26 cellular contexts compared by ENCODE assay signal in the genomic region with DNA sequence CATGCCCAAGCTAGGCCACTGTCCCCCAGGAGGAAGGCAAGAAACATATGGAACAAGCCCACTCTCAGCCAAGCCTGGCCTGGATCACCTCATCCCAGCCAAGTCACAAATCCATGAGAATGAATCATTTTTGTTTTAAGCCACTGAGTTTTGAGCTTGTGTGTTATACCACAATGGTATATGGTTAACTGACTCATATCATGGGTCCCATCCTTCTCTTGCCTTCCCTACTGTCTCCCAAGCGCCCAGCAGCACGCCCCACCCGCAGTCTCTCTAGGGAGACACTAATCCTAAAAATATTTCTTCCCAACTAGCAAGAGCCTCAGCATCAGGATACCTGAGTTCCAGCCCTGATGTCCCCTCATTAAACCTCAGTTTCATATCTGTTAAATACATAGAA.
"Had no signal": no experiment of that assay in that cellular context is flagged by ENCODE, and none has a peak within 500 bp of the region (broad histone marks: within the 10 kb centered on the region; RNA-seq: fewer than 3 reads in every experiment).

No MANE protein-coding gene starts in this region.

- ATAC-seq: activated CD4-positive, alpha-beta T cell treated with anti-CD3 and anti-CD28 coated beads for 36 hours; activated T-cell treated with anti-CD3 and anti-CD28 coated beads, Interleukin-2, amount 50 U/mL, for 4 hours; body of pancreas; gastroesophageal sphincter; heart right ventricle; left lobe of liver; lower lobe of right lung; stimulated activated naive CD8-positive, alpha-beta T cell treated with anti-CD3 and anti-CD28 coated beads, Interleukin-15, Interleukin-2, amounts not matched to agents 100 U/mL and 50 U/mL, for 24 hours; upper lobe of right lung had no signal

- H3K27ac ChIP-seq: body of pancreas, gastroesophageal sphincter, heart right ventricle, lower lobe of right lung, thyroid gland, upper lobe of right lung had no signal

- H3K9me3 ChIP-seq: body of pancreas, lower lobe of right lung, thyroid gland, upper lobe of right lung had no signal

- H3K4me1 ChIP-seq: gastroesophageal sphincter, heart right ventricle, lower lobe of right lung, upper lobe of right lung had no signal

- H3K27me3 ChIP-seq: body of pancreas, gastroesophageal sphincter, thyroid gland, upper lobe of right lung had no signal

- H3K36me3 ChIP-seq: gastroesophageal sphincter, heart right ventricle, lower lobe of right lung, thyroid gland, upper lobe of right lung had no signal

- DNase-seq: activated B cell treated with CpG ODN at 0.5 μM for 24 hours; activated CD4-positive, alpha-beta T cell treated with anti-CD3 and anti-CD28 coated beads for 36 hours; activated CD4-positive, alpha-beta T cell treated with anti-CD3 and anti-CD28 coated beads, Interleukin-2, amount 50 U/mL, for 4 hours; activated CD8-positive, alpha-beta memory T cell treated with anti-CD3 and anti-CD28 coated beads for 24 hours; activated CD8-positive, alpha-beta memory T cell treated with anti-CD3 and anti-CD28 coated beads, Interleukin-2, amount 50 U/mL, for 4 hours; activated naive CD4-positive, alpha-beta T cell treated with anti-CD3 and anti-CD28 coated beads for 36 hours; activated naive CD8-positive, alpha-beta T cell treated with anti-CD3 and anti-CD28 coated beads, Interleukin-2, amount 10 ng/mL, durations not matched to agents 7 days and 5 days; activated T-cell treated with anti-CD3 and anti-CD28 coated beads, Interleukin-2, amount 50 U/mL, for 4 hours; amygdala; body of pancreas; caudate nucleus; effector CD4-positive, alpha-beta T cell; heart right ventricle; islet precursor cell; lower lobe of right lung; naive B cell; occipital lobe; retina; stimulated activated CD4-positive, alpha-beta T cell treated with anti-CD3 and anti-CD28 coated beads, Interleukin-4, amount 100 ng/mL, for 4 hours; stimulated activated naive CD8-positive, alpha-beta T cell treated with anti-CD3 and anti-CD28 coated beads, Interleukin-15, Interleukin-2, amounts not matched to agents 100 U/mL and 50 U/mL, for 24 hours; substantia nigra; T1000; thyroid gland; upper lobe of right lung had no signal

- H3K4me3 ChIP-seq: body of pancreas, gastroesophageal sphincter, heart right ventricle, lower lobe of right lung, thyroid gland, upper lobe of right lung had no signal
